24 cellular contexts compared by ENCODE assay signal in genomic region chr4:186934255-186934654, GRCh38.
"Had no signal": no experiment of that assay in that cellular context is flagged by ENCODE, and none has a peak within 500 bp of the region (broad histone marks: within the 10 kb centered on the region; RNA-seq: fewer than 3 reads in every experiment).

No MANE protein-coding gene starts in this region.

- H3K36me3 Mint-ChIP-seq: activated naive CD4-positive, alpha-beta T cell treated with anti-CD3 and anti-CD28 coated beads, Interleukin-2, amount 50 U/mL, for 72 hours; stimulated activated memory B cell treated with anti-CD40 and anti-IgM and Interleukin-4, amounts not matched to agents 10 μg/mL and 1 μg/mL and 100 μg/mL, for 72 hours had no signal

- DNase-seq: activated CD4-positive, alpha-beta T cell treated with anti-CD3 and anti-CD28 coated beads for 1 hour; activated T-cell treated with anti-CD3 and anti-CD28 coated beads, Interleukin-2, amount 50 U/mL, for 1 hour; brain microvascular endothelial cell; central memory CD4-positive, alpha-beta T cell; endodermal cell; head of caudate nucleus; hypothalamus; lower lobe of right lung; posterior cingulate gyrus; stimulated activated CD4-positive, alpha-beta T cell treated with anti-CD3 and anti-CD28 coated beads, Interleukin-15, amount 100 ng/mL, for 24 hours; stomach; T-helper 9 cell; uterus had no signal

- ATAC-seq: activated naive CD4-positive, alpha-beta T cell treated with anti-CD3 and anti-CD28 coated beads, Interleukin-2, amount 50 U/mL, for 72 hours; gastroesophageal sphincter; left lobe of liver; natural killer cell treated with Interleukin-12 subunit alpha and Interleukin-12 subunit beta and Interleukin-15 and Interleukin-18, amount 100 ng/mL, for 72 hours; sciatic nerve; stimulated activated memory B cell treated with anti-CD40 and anti-IgM and Interleukin-4, amounts not matched to agents 10 μg/mL and 1 μg/mL and 100 μg/mL, for 72 hours had no signal

- H3K27me3 ChIP-seq: ascending aorta, brain microvascular endothelial cell, gastroesophageal sphincter, stomach, suprapubic skin, tibial nerve, uterus had no signal

- H3K27ac ChIP-seq: ascending aorta, brain microvascular endothelial cell, coronary artery, gastroesophageal sphincter, lower lobe of right lung, stomach, suprapubic skin, tibial nerve, uterus had no signal

- H3K36me3 ChIP-seq: ascending aorta, brain microvascular endothelial cell, gastroesophageal sphincter, lower lobe of right lung, stomach, suprapubic skin, tibial nerve, uterus had no signal

- H3K9me3 ChIP-seq: ascending aorta, gastroesophageal sphincter, lower lobe of right lung, stomach, suprapubic skin, tibial nerve, uterus had no signal

- H3K4me1 Mint-ChIP-seq: endodermal cell; stimulated activated memory B cell treated with anti-CD40 and anti-IgM and Interleukin-4, amounts not matched to agents 10 μg/mL and 1 μg/mL and 100 μg/mL, for 72 hours had no signal

- H3K4me2 ChIP-seq: smooth muscle cell had no signal

- H3K4me3 Mint-ChIP-seq: endodermal cell; natural killer cell treated with Interleukin-12 subunit alpha and Interleukin-12 subunit beta and Interleukin-15 and Interleukin-18, amount 100 ng/mL, for 72 hours; stimulated activated memory B cell treated with anti-CD40 and anti-IgM and Interleukin-4, amounts not matched to agents 10 μg/mL and 1 μg/mL and 100 μg/mL, for 72 hours had no signal

- H3K27me3 Mint-ChIP-seq: natural killer cell treated with Interleukin-12 subunit alpha and Interleukin-12 subunit beta and Interleukin-15 and Interleukin-18, amount 100 ng/mL, for 72 hours; stimulated activated memory B cell treated with anti-CD40 and anti-IgM and Interleukin-4, amounts not matched to agents 10 μg/mL and 1 μg/mL and 100 μg/mL, for 72 hours had no signal

- H3K4me1 ChIP-seq: suprapubic skin, tibial nerve, uterus had no signal

- H3K4me3 ChIP-seq: ascending aorta, coronary artery, gastroesophageal sphincter, lower lobe of right lung, smooth muscle cell, stomach, suprapubic skin, tibial nerve, uterus had no signal

- H3K27ac Mint-ChIP-seq: activated naive CD4-positive, alpha-beta T cell treated with anti-CD3 and anti-CD28 coated beads, Interleukin-2, amount 50 U/mL, for 72 hours; endodermal cell; natural killer cell treated with Interleukin-12 subunit alpha and Interleukin-12 subunit beta and Interleukin-15 and Interleukin-18, amount 100 ng/mL, for 72 hours; stimulated activated memory B cell treated with anti-CD40 and anti-IgM and Interleukin-4, amounts not matched to agents 10 μg/mL and 1 μg/mL and 100 μg/mL, for 72 hours had no signal
